Comparison of ENCODE assay signal across 8 cellular contexts in the genomic region with DNA sequence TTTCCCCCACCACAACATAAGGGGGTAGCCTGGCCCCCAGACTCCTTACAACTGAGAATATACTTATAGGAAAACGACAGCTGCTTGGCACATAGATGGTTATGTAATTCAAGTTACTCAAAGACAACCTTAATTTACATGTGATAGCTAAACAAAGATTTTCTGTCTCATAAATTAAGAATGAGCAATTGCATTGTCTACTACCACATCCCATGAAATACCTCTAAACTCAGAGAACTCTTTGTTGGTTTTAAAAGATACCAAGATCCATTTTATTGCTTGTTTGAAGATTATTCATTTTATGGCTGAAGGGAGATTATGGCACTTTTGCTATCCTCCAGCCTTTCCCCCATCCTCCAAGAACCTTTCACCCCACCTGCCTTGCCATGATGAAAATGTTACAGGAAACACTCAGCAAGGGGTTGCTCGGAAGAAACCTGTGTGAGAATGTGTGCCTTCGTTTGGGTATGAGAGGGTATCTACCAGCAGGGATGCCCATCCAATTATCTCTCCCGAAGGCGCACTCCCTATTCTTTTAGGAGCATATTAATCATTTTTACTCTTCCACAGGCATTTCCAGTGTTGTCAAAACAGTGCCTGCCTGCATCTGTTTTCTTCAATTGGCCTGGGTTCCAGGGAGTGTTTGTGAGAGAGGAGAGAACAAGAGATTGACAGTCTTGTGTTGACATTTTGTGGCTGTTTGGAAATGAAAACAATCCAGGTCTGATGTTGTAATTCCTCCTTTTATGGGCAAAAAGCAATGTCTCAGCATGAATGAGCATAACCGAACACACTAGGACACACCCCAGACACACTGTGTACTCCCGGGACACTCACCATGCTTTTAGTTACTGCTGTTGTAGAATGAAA.
DNase-seq lines count a peak whose midpoint lies in the region; TF ChIP-seq lines count a peak whose summit lies in the region.
"Had no signal": no experiment of that assay in that cellular context is flagged by ENCODE, and none has a peak within 500 bp of the region (broad histone marks: within the 10 kb centered on the region; RNA-seq: fewer than 3 reads in every experiment).

No MANE protein-coding gene starts in this region.

- H3K9me3 Mint-ChIP-seq in type B pancreatic cell (no peaks in the 10 kb centered on the region), endothelial cell (ENCODE audit: unreplicated experiment) (no peaks in the 10 kb centered on the region)

- TF ChIP-seq CTCF in LNCaP clone FGC (IDR thresholded peaks at IDR 0.05; ENCODE audit: control insufficient read depth, extremely low read depth, insufficient read depth) = no peak
- TF ChIP-seq CTCF in kidney epithelial cell (IDR thresholded peaks at IDR 0.05; ENCODE audit: insufficient read depth, low read length, poor library complexity, severe bottlenecking) = no peak
- TF ChIP-seq CTCF in type B pancreatic cell (conservative IDR thresholded peaks at IDR 0.05) = no peak
- TF ChIP-seq CTCF in endothelial cell (IDR thresholded peaks at IDR 0.05; ENCODE audit: unreplicated experiment) = no peak

- H3K4me3 Mint-ChIP-seq in type B pancreatic cell = no peak overlapping the region
- no peak overlapping the region for H3K4me3 Mint-ChIP-seq in endothelial cell (ENCODE audit: unreplicated experiment)

- peak overlapping the region; percentile 78 for H3K27ac Mint-ChIP-seq in type B pancreatic cell
- no peak overlapping the region for H3K27ac Mint-ChIP-seq in endothelial cell (ENCODE audit: unreplicated experiment)

- no peak overlapping the region for H3K4me3 ChIP-seq in LNCaP clone FGC (ENCODE audit: low read depth, low read length)
- H3K4me3 ChIP-seq in kidney epithelial cell (ENCODE audit: low read depth, low read length) = no peak overlapping the region

- H3K27me3 Mint-ChIP-seq in type B pancreatic cell = no peaks in the 10 kb centered on the region
- no peaks in the 10 kb centered on the region for H3K27me3 Mint-ChIP-seq in endothelial cell (ENCODE audit: unreplicated experiment)

- no peaks in the 10 kb centered on the region for H3K27me3 ChIP-seq in kidney epithelial cell (ENCODE audit: control insufficient read depth, insufficient read depth, low read length)

- no peaks in the 10 kb centered on the region for H3K36me3 ChIP-seq in kidney epithelial cell (ENCODE audit: control insufficient read depth, insufficient read depth, low read length)

- H3K4me1 Mint-ChIP-seq in type B pancreatic cell (ENCODE audit: unreplicated experiment) = peaks cover 10% of the 10 kb centered on the region
- no peaks in the 10 kb centered on the region for H3K4me1 Mint-ChIP-seq in endothelial cell (ENCODE audit: unreplicated experiment)

- DNase-seq in LNCaP clone FGC (ENCODE audit: low read depth) (peak; percentile 31), astrocyte of the hippocampus (ENCODE audit: low read depth, low spot score) (peak; percentile 92), kidney epithelial cell (ENCODE audit: low read depth) (peak; percentile 66), type B pancreatic cell (ENCODE audit: extremely low spot score, unreplicated experiment) (no peak), dermis blood vessel endothelial cell (no peak), endothelial cell (ENCODE audit: low spot score) (no peak), germinal center (ENCODE audit: low spot score) (no peak)
- DNase-seq: activated naive CD4-positive, alpha-beta T cell had no signal

- H3K36me3 Mint-ChIP-seq in type B pancreatic cell = no peaks in the 10 kb centered on the region
- H3K36me3 Mint-ChIP-seq in endothelial cell (ENCODE audit: low read depth, unreplicated experiment) = no peaks in the 10 kb centered on the region

Comparison
In these comparisons a context has a peak if more than half of its experiments do, and no peak if none do; other contexts are left out.
1. DNase-seq: peak in LNCaP clone FGC (single experiment), astrocyte of the hippocampus (single experiment) and kidney epithelial cell (single experiment); none in type B pancreatic cell (single experiment), dermis blood vessel endothelial cell (single experiment), endothelial cell (single experiment) and germinal center (single experiment).